Comparison of ENCODE assay signal across 7 cellular contexts in the genomic region with DNA sequence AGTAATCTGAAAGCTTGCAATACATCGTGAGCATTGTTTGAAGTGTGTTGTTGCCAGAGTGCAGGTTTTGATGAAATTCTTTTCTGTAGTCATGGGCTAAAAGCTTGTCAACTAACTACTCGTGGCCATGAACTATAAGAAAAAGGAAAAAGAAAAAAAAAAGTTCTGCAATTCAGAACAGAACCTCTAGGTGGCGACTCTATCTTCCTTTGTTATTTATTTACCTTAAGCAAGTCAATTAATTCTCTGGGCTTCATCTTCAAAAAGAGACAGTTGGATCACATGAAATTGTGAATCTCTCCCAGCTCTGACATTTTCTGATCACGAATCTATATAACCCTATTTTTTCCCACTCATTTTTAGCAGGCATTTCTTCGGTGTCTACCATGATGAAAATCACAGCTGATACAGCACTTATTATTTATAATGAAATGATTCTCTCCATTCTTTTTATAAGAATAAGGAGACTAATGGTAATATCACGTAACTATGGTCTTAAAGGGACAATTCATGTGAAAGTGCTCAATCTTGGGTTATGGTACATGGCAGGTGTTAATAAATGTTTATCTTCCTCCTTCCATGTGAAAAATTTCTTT. TPM values are rescaled to one million over a fixed set of nuclear protein-coding genes. Genes with fewer than 3 reads are reported as not detected.
DNase-seq lines count a peak whose midpoint lies in the region; ATAC-seq and TF ChIP-seq lines count a peak whose summit lies in the region.

No MANE protein-coding gene starts in this region.

- no peaks in the 10 kb centered on the region for H3K4me1 Mint-ChIP-seq in activated naive CD4-positive, alpha-beta T cell treated with anti-CD3 and anti-CD28 coated beads for 36 hours (ENCODE audit: low read depth)

- no peaks in the 10 kb centered on the region for H3K9me3 Mint-ChIP-seq in activated naive CD4-positive, alpha-beta T cell treated with anti-CD3 and anti-CD28 coated beads for 36 hours

- no peaks in the 10 kb centered on the region for H3K27me3 ChIP-seq in suprapubic skin

- H3K27ac Mint-ChIP-seq in activated naive CD4-positive, alpha-beta T cell treated with anti-CD3 and anti-CD28 coated beads for 36 hours: no peak overlapping the region

- no peak overlapping the region for H3K4me3 ChIP-seq in GM12864 (ENCODE audit: low read depth, low read length)
- no peak overlapping the region for H3K4me3 ChIP-seq in LNCaP clone FGC (ENCODE audit: low read depth, low read length)
- no peak overlapping the region for H3K4me3 ChIP-seq in fibroblast of the aortic adventitia (ENCODE audit: low read depth, low read length)
- H3K4me3 ChIP-seq in suprapubic skin: no peak overlapping the region

- no peak overlapping the region for H3K4me3 Mint-ChIP-seq in activated naive CD4-positive, alpha-beta T cell treated with anti-CD3 and anti-CD28 coated beads for 36 hours

- no peak overlapping the region for H3K27ac ChIP-seq in suprapubic skin

- WGBS in suprapubic skin: 39% methylated on average over 6 of the region's 6 CpGs

- no peak for ATAC-seq in HG03457 (IDR thresholded peaks at IDR 0.05; ENCODE audit: unreplicated experiment)

- H3K36me3 ChIP-seq in suprapubic skin: no peaks in the 10 kb centered on the region

- H3K9me3 ChIP-seq in suprapubic skin: no peaks in the 10 kb centered on the region

- H3K36me3 Mint-ChIP-seq in activated naive CD4-positive, alpha-beta T cell treated with anti-CD3 and anti-CD28 coated beads for 36 hours (ENCODE audit: low read depth): no peaks in the 10 kb centered on the region

- peaks cover 8% of the 10 kb centered on the region for H3K27me3 Mint-ChIP-seq in activated naive CD4-positive, alpha-beta T cell treated with anti-CD3 and anti-CD28 coated beads for 36 hours (ENCODE audit: low read depth)

- TF ChIP-seq POLR2A in suprapubic skin (IDR thresholded peaks at IDR 0.05): no peak

- peaks cover 4% of the 10 kb centered on the region for H3K4me1 ChIP-seq in suprapubic skin

- DNase-seq in GM12864 (ENCODE audit: low read depth): peak; percentile 13
- DNase-seq in LNCaP clone FGC (ENCODE audit: low read depth): peak; percentile 25
- DNase-seq in SHP77 treated with DMSO at 0.1 percent for 48 hours (lab: John Stamatoyannopoulos, UW): peak; percentile 35
- DNase-seq in fibroblast of the aortic adventitia (ENCODE audit: low read depth): peak; percentile 69
- no peak for DNase-seq in suprapubic skin (ENCODE audit: low spot score in 2 of 2)
- no peak for DNase-seq in activated naive CD4-positive, alpha-beta T cell treated with anti-CD3 and anti-CD28 coated beads for 36 hours

- TF ChIP-seq EP300 in suprapubic skin (IDR thresholded peaks at IDR 0.05): no peak

- intact Hi-C loops in activated naive CD4-positive, alpha-beta T cell treated with anti-CD3 and anti-CD28 coated beads for 36 hours (cut with micrococcal nuclease): loop anchor here (1.0 to 5.0 kb wide), 5 partner anchors 46 to 844 kb away; partner anchors contain the start of gene POLR1F

- peak; percentile 66 for TF ChIP-seq CTCF in GM12864 (IDR thresholded peaks at IDR 0.05; ENCODE audit: low read depth, low read length, missing control alignments)
- TF ChIP-seq CTCF in LNCaP clone FGC (IDR thresholded peaks at IDR 0.05; ENCODE audit: control insufficient read depth, extremely low read depth, insufficient read depth): peak; percentile 44
- peak; percentile 64 for TF ChIP-seq CTCF in fibroblast of the aortic adventitia (IDR thresholded peaks at IDR 0.05; ENCODE audit: insufficient read depth, low read length)
- TF ChIP-seq CTCF in suprapubic skin (IDR thresholded peaks at IDR 0.05): peak; percentile 27 to 54

- CTCF ChIA-PET in activated naive CD4-positive, alpha-beta T cell treated with anti-CD3 and anti-CD28 coated beads for 36 hours (lab: Charles Lee): interaction anchor here (0.6 to 2.0 kb wide), 9 partner anchors 12 to 1472 kb away, joined by 3 to 18 read pairs (median 5); no protein-coding TSS in a partner anchor

RNA-seq across cellular contexts. Expression of gene TMEM196, which starts 18.8 kb away (rescaled TPM):
- total RNA-seq in fibroblast of the aortic adventitia (ENCODE audit: low replicate concordance) (not detected in 2 replicates), suprapubic skin (not detected)
- total RNA-seq in activated naive CD4-positive, alpha-beta T cell treated with anti-CD3 and anti-CD28 coated beads for 36 hours: not detected

RNA-seq across cellular contexts. Expression of gene POLR1F, which starts 45.8 kb away (rescaled TPM):
- total RNA-seq in fibroblast of the aortic adventitia (ENCODE audit: low replicate concordance) (21.9 and 225 TPM in 2 replicates), suprapubic skin (10 to 100 TPM; 13.8 to 22.0 (median 18.2) TPM)
- total RNA-seq in activated naive CD4-positive, alpha-beta T cell treated with anti-CD3 and anti-CD28 coated beads for 36 hours: 10 to 100 TPM; 18.8 to 20.3 TPM

Comparison
In these comparisons a context has a peak if more than half of its experiments do, and no peak if none do; other contexts are left out.
1. DNase-seq: peak in GM12864 (single experiment), LNCaP clone FGC (single experiment), SHP77 treated with DMSO at 0.1 percent for 48 hours (single experiment) and fibroblast of the aortic adventitia (single experiment); none in suprapubic skin (0 of 2) and activated naive CD4-positive, alpha-beta T cell treated with anti-CD3 and anti-CD28 coated beads for 36 hours (single experiment).
2. Peak in every context shown above with its lines, with median percentiles within 50 percentile points of each other: CTCF ChIP-seq.